In the genomic region with DNA sequence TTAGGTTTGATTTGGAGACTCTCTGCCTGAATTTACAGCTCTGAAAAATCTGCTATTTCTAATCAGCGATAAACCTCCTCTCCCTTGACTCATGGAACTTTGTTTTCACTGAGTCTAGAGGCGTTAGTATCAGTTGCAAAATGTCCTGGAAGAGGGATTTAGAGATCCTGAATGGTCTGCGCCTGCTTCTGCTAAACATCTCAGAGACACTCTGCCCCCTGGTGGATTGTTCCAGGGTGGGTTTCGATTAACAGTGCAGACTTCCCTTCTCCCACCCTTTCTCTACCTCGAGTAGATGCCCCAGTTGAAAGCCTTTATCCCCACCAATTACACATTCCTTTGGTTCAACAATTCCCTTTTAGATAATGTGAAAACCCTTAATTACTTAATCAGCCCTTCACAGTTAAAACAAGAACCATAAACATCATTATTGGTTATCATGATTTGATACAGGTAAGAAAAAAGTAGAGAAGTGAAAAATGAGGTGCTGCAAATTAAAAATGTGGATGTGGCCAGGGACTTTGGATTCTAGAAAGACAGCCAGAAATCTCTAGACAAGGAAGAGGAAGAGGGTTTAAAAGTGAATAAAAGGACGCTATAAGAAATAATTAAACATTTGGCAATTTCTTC, we compare ENCODE assay signal across 9 cellular contexts. TPM values are rescaled to one million over a fixed set of nuclear protein-coding genes. Genes with fewer than 3 reads are reported as not detected.
A peak's percentile ranks its signal among the peaks of the same experiment; 100 is the strongest.
DNase-seq lines count a peak whose midpoint lies in the region; ATAC-seq and TF ChIP-seq lines count a peak whose summit lies in the region.
"Had no signal": no experiment of that assay in that cellular context is flagged by ENCODE, and none has a peak within 500 bp of the region (broad histone marks: within the 10 kb centered on the region; RNA-seq: fewer than 3 reads in every experiment).

No MANE protein-coding gene starts in this region.

- peak; percentile 87 for ATAC-seq in GM19463 (IDR thresholded peaks at IDR 0.05; ENCODE audit: unreplicated experiment)
- peak; percentile 50 for ATAC-seq in HG03575 (IDR thresholded peaks at IDR 0.05; ENCODE audit: extremely low read depth, insufficient number of reproducible peaks, low FRiP score, unreplicated experiment)
- ATAC-seq in lower lobe of right lung = peak; percentile 75 to 78
- ATAC-seq in upper lobe of left lung (ENCODE audit: low FRiP score in 2 of 2) = peak in 1 of 2 donors; percentile 91

- no peak for TF ChIP-seq EP300 in upper lobe of left lung (IDR thresholded peaks at IDR 0.05)

- peaks cover 17% of the 10 kb centered on the region for H3K27me3 ChIP-seq in lower lobe of right lung (ENCODE audit: low read depth)
- peaks cover 0 to 13% (median 5%) of the 10 kb centered on the region in 4 donors for H3K27me3 ChIP-seq in upper lobe of left lung

- H3K36me3 ChIP-seq in lower lobe of right lung = no peaks in the 10 kb centered on the region
- H3K36me3 ChIP-seq in upper lobe of left lung = no peaks in the 10 kb centered on the region

- H3K9me3 ChIP-seq in lower lobe of right lung = no peaks in the 10 kb centered on the region
- H3K9me3 ChIP-seq in upper lobe of left lung = no peaks in the 10 kb centered on the region

- H3K4me3 ChIP-seq in lower lobe of right lung (no peak overlapping the region), upper lobe of left lung (no peak overlapping the region)

- TF ChIP-seq POLR2A in upper lobe of left lung (IDR thresholded peaks at IDR 0.05) = no peak

- DNase-seq in NCI-H1436 (lab: John Stamatoyannopoulos, UW) (peak; percentile 3), NCI-H1436 treated with DMSO at 0.1 percent for 48 hours (lab: John Stamatoyannopoulos, UW) (no peak), RKO (ENCODE audit: low spot score) (peak; percentile 57), dedifferentiated amniotic fluid mesenchymal stem cell (ENCODE audit: extremely low spot score) (peak; percentile 80), lower lobe of right lung (peak; percentile 47), upper lobe of left lung (peak in 1 of 2 donors; percentile 51)

- WGBS in upper lobe of left lung, 2 donors = 17 to 18% methylated on average over 6 of the region's 6 CpGs

- intact Hi-C loops in lower lobe of right lung (cut with DNase I) = no loop called here

- H3K4me1 ChIP-seq in lower lobe of right lung (peaks cover 5% of the 10 kb centered on the region), upper lobe of left lung (peaks cover 0 to 7% (median 0%) of the 10 kb centered on the region in 4 donors)

- H3K27ac ChIP-seq in lower lobe of right lung (no peak overlapping the region), upper lobe of left lung (no peak overlapping the region)

- TF ChIP-seq CTCF in lower lobe of right lung (IDR thresholded peaks at IDR 0.05) (peak; percentile 72), upper lobe of left lung (IDR thresholded peaks at IDR 0.05) (peak in 5 of 6 experiments; percentile 39 to 57 (median 49))

RNA-seq across cellular contexts. Expression of a gene that starts 5.5 kb away (rescaled TPM):
- total RNA-seq in lower lobe of right lung = 0.18 TPM
- total RNA-seq in upper lobe of left lung = under 1 TPM in 1 of 6 donors, not detected in 5; 0.57 TPM
- total RNA-seq: CD4-positive, CD25-positive, alpha-beta regulatory T cell had no signal
